Comparison of ENCODE assay signal across 14 cellular contexts in the genomic region with DNA sequence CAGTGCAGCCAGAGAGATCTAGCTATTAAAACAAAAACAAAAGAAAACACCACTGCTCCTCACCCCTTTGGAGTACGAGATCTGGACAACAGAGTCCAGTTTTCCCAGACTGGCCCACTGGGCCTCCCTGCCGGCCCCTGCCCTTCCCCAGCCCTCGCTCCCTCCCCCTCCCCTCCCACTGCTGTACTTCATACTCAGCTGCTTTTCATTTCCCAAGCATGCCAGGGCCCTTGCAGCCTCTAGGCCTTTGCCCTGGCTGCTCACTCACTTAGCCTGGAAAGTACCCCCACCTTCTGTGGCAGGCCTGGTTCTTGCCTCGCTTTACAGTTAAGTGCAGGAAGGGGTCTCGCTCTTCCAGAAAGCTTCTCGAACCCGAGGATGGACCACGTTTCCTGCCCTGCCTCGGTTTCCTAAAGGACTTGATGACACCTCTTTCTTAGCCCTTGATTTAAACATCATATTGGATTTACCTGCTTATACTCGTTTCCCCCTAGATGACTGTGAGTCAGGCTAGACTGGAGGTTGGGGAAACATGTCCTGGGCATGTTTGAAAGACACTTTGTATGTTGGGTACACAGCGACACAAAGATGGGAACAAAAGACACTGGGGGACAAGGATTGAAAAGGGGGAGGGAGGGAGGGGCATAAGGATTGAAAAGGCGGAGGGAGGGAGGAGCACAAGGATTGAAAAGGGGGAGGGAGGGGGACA. TPM values are rescaled to one million over a fixed set of nuclear protein-coding genes. Genes with fewer than 3 reads are reported as not detected.
DNase-seq lines count a peak whose midpoint lies in the region; ATAC-seq and TF ChIP-seq lines count a peak whose summit lies in the region.
"Had no signal": no experiment of that assay in that cellular context is flagged by ENCODE, and none has a peak within 500 bp of the region (broad histone marks: within the 10 kb centered on the region; RNA-seq: fewer than 3 reads in every experiment).

No MANE protein-coding gene starts in this region.

- DNase-seq in H7, result peak; percentile 75
- peak; percentile 87 to 91 for DNase-seq in SJCRH30
- peak; percentile 70 to 83 for DNase-seq in foreskin keratinocyte
- DNase-seq in osteoblast (ENCODE audit: insufficient read length, low spot score, missing footprints), result peak; percentile 42
- no peak for DNase-seq in NCI-H446 treated with DMSO at 0.1 percent for 48 hours (lab: John Stamatoyannopoulos, UW)
- no peak for DNase-seq in ureter (ENCODE audit: low spot score)
- no peak for DNase-seq in transverse colon
- DNase-seq: activated naive CD4-positive, alpha-beta T cell treated with anti-CD3 and anti-CD28 coated beads, Interleukin-2, amount 50 U/mL, for 16 hours; DND-41; NK-92 treated with Interleukin-12 subunit alpha and Interleukin-12 subunit beta, amount 100 ng/mL, for 24 hours; stimulated activated naive CD4-positive, alpha-beta T cell treated with Interleukin-2 at 50 U/mL for 16 hours had no signal

- H3K27me3 ChIP-seq in H7 (ENCODE audit: control insufficient read depth, insufficient read depth, low read length) (no peaks in the 10 kb centered on the region), SJCRH30 (no peaks in the 10 kb centered on the region), foreskin keratinocyte (no peaks in the 10 kb centered on the region), osteoblast (ENCODE audit: insufficient read depth, low read length) (no peaks in the 10 kb centered on the region), transverse colon (no peaks in the 10 kb centered on the region)

- no peak for TF ChIP-seq EP300 in transverse colon (IDR thresholded peaks at IDR 0.05; ENCODE audit: low read depth)

- H3K27ac ChIP-seq in SJCRH30 (peak overlapping the region; percentile 91), foreskin keratinocyte (peak overlapping the region; percentile 83), osteoblast (ENCODE audit: low read depth, low read length) (no peak overlapping the region), transverse colon (no peak overlapping the region)
- H3K27ac ChIP-seq: KMS-11 had no signal

- H3K36me3 ChIP-seq in H7 (replicated peaks; ENCODE audit: control insufficient read depth, insufficient read depth, low read length), result no peaks in the 10 kb centered on the region
- no peaks in the 10 kb centered on the region for H3K36me3 ChIP-seq in SJCRH30
- no peaks in the 10 kb centered on the region for H3K36me3 ChIP-seq in osteoblast (ENCODE audit: insufficient read depth, low read length)
- H3K36me3 ChIP-seq in transverse colon, result no peaks in the 10 kb centered on the region

- TF ChIP-seq CTCF in foreskin keratinocyte (conservative IDR thresholded peaks at IDR 0.05), result no peak
- no peak for TF ChIP-seq CTCF in osteoblast (IDR thresholded peaks at IDR 0.05; ENCODE audit: extremely low read depth, low read depth, low read length)
- TF ChIP-seq CTCF in transverse colon (IDR thresholded peaks at IDR 0.05), result no peak

- ATAC-seq in foreskin keratinocyte (peak; percentile 68), GM19467 (IDR thresholded peaks at IDR 0.05; ENCODE audit: unreplicated experiment) (no peak)
- ATAC-seq: esophagus mucosa had no signal

- 83 to 90% methylated on average over 2 to 11 of the region's 12 CpGs for WGBS in transverse colon (ENCODE audit: low coverage in 1 of 2), 2 donors

- in situ Hi-C loops in transverse colon (cut with MboI; ENCODE audit: low pct_ligation_motif_present in 1 of 4, low pct_unique_long_range_greater_than_20kb in 1 of 4, low sequenced_read_pairs in 3 of 4), result no loop called here

- intact Hi-C loops in transverse colon (cut with DNase I; ENCODE audit: low total_unique reads), result no loop called here

- H3K9me3 ChIP-seq in SJCRH30 (replicated peaks), result peaks cover under 1% of the 10 kb centered on the region; the same call in 1 of the 2 replicates
- no peaks in the 10 kb centered on the region for H3K9me3 ChIP-seq in osteoblast (ENCODE audit: low read depth, low read length)
- H3K9me3 ChIP-seq in transverse colon, result no peaks in the 10 kb centered on the region

- no peaks in the 10 kb centered on the region for H4K20me1 ChIP-seq in osteoblast (ENCODE audit: insufficient read depth, low read length)

- peaks cover 57% of the 10 kb centered on the region for H3K4me1 ChIP-seq in SJCRH30
- H3K4me1 ChIP-seq in foreskin keratinocyte, result peaks cover 7% of the 10 kb centered on the region
- H3K4me1 ChIP-seq in osteoblast (ENCODE audit: insufficient read depth, low read length), result no peaks in the 10 kb centered on the region
- H3K4me1 ChIP-seq in transverse colon, result no peaks in the 10 kb centered on the region

- no peak for TF ChIP-seq POLR2A in transverse colon (IDR thresholded peaks at IDR 0.05)

- no peak overlapping the region for H3K4me2 ChIP-seq in osteoblast (ENCODE audit: insufficient read depth, low read length)
- H3K4me2 ChIP-seq: KMS-11 had no signal

- H3K79me2 ChIP-seq in osteoblast (ENCODE audit: insufficient read depth, low read length), result no peaks in the 10 kb centered on the region

- no peak overlapping the region for H2AFZ ChIP-seq in osteoblast (ENCODE audit: low read length)

- H3K4me3 ChIP-seq in H7 (ENCODE audit: insufficient read depth, low read depth, low read length) (peak overlapping the region; percentile 28; the same call in 1 of the 2 replicates), SJCRH30 (peak overlapping the region; percentile 26), osteoblast (ENCODE audit: insufficient read depth, low read length) (no peak overlapping the region), transverse colon (no peak overlapping the region)

RNA-seq across cellular contexts. Expression of gene SDK2, which starts 30.1 kb away (rescaled TPM):
- total RNA-seq in H7 (2014; rRNA removed; shearing (Covaris generic)), result 12.1 and 14.7 TPM in 2 replicates
- total RNA-seq in SJCRH30 (2014; rRNA removed; shearing (Covaris generic)), result 15.2 and 16.4 TPM in 2 replicates
- 3.0 and 3.4 TPM in 2 replicates for total RNA-seq in foreskin keratinocyte
- polyA plus RNA-seq in foreskin keratinocyte, result 0.84 and 0.93 TPM in 2 replicates
- under 0.01 TPM in 2 replicates for total RNA-seq in osteoblast
- total RNA-seq in ureter, result 3.4 TPM
- total RNA-seq in transverse colon, result 1 to 10 TPM; 2.6 to 9.8 (median 3.4) TPM

Comparison
In these comparisons a context has a peak if more than half of its experiments do, and no peak if none do; other contexts are left out.
1. DNase-seq: peak in H7 (single experiment), SJCRH30 (2 of 2), foreskin keratinocyte (2 of 2) and osteoblast (single experiment); none in NCI-H446 treated with DMSO at 0.1 percent for 48 hours (single experiment), ureter (single experiment) and transverse colon (single experiment).
2. H3K4me3 ChIP-seq: peak in H7 (single experiment) and SJCRH30 (single experiment); none in osteoblast (single experiment) and transverse colon (0 of 4).
3. H3K27ac ChIP-seq: peak in SJCRH30 (single experiment) and foreskin keratinocyte (single experiment); none in osteoblast (single experiment) and transverse colon (0 of 4).